In genomic region chr15:69666441-69666882, GRCh38 we compare ENCODE assay signal across 8 cellular contexts.
DNase-seq lines count a peak whose midpoint lies in the region; ATAC-seq, FAIRE-seq and TF ChIP-seq lines count a peak whose summit lies in the region.

No MANE protein-coding gene starts in this region.

- H3K4me2 ChIP-seq in neural cell (ENCODE audit: low read length) = no peak overlapping the region

- no peak for TF ChIP-seq EP300 in neural cell (conservative IDR thresholded peaks at IDR 0.05; ENCODE audit: poor library complexity, severe bottlenecking)

- no peaks in the 10 kb centered on the region for H3K4me1 ChIP-seq in prostate gland (replicated peaks)

- DNase-seq in GM12892 (ENCODE audit: insufficient read length) (peak; percentile 63), HL-60 (ENCODE audit: low read depth in 1 of 2, low spot score in 1 of 2) (peak; percentile 81 to 92), NCI-H2227 (lab: John Stamatoyannopoulos, UW; ENCODE audit: unreplicated experiment) (no peak), prostate gland (ENCODE audit: low spot score) (no peak), NCI-H446 treated with DMSO at 0.1 percent for 48 hours (lab: John Stamatoyannopoulos, UW) (no peak), NCI-H2227 treated with DMSO at 0.1 percent for 48 hours (lab: John Stamatoyannopoulos, UW) (no peak)
- peak in 1 of 2 donors; percentile 31 for DNase-seq in activated naive CD4-positive, alpha-beta T cell treated with anti-CD3 and anti-CD28 coated beads, Interleukin-2, amount 50 U/mL, for 72 hours (ENCODE audit: low spot score in 2 of 2)

- no peaks in the 10 kb centered on the region for H3K27me3 ChIP-seq in HL-60 (ENCODE audit: insufficient read depth, poor library complexity, severe bottlenecking)
- H3K27me3 ChIP-seq in neural cell (ENCODE audit: insufficient read depth, low read depth, low read length) = no peaks in the 10 kb centered on the region
- no peaks in the 10 kb centered on the region for H3K27me3 ChIP-seq in prostate gland (replicated peaks; ENCODE audit: insufficient read depth)

- ATAC-seq in activated naive CD4-positive, alpha-beta T cell treated with anti-CD3 and anti-CD28 coated beads, Interleukin-2, amount 50 U/mL, for 72 hours = peak in 1 of 2 donors; percentile 80

- H3K36me3 ChIP-seq in neural cell (ENCODE audit: insufficient read depth, low read length) = no peaks in the 10 kb centered on the region
- H3K36me3 ChIP-seq in prostate gland = no peaks in the 10 kb centered on the region

- peak overlapping the region; percentile 49 for H3K9ac ChIP-seq in neural cell (ENCODE audit: low read length)

- no peaks in the 10 kb centered on the region for H3K79me2 ChIP-seq in neural cell (replicated peaks; ENCODE audit: insufficient read depth, low read length)

- H3F3A ChIP-seq in neural cell (ENCODE audit: insufficient read depth, low read length, poor library complexity, severe bottlenecking) = peaks cover 2% of the 10 kb centered on the region

- peak overlapping the region; percentile 55 to 61 for H3K27ac Mint-ChIP-seq in activated naive CD4-positive, alpha-beta T cell treated with anti-CD3 and anti-CD28 coated beads, Interleukin-2, amount 50 U/mL, for 72 hours

- intact Hi-C loops in prostate gland (cut with DNase I) = no loop called here

- WGBS in prostate gland = 90% methylated on average over 10 of the region's 10 CpGs

- TF ChIP-seq CTCF in HL-60 (IDR thresholded peaks at IDR 0.05; ENCODE audit: insufficient read depth, low read length) = no peak
- TF ChIP-seq CTCF in neural cell (IDR thresholded peaks at IDR 0.05; ENCODE audit: poor library complexity, severe bottlenecking) = no peak
- TF ChIP-seq CTCF in prostate gland (IDR thresholded peaks at IDR 0.05) = no peak

- H3K9me3 ChIP-seq in neural cell (ENCODE audit: low read length) (no peaks in the 10 kb centered on the region), prostate gland (no peaks in the 10 kb centered on the region)

- no peak overlapping the region for H2AFZ ChIP-seq in neural cell (ENCODE audit: low read depth, low read length)

- peak; percentile 95 for FAIRE-seq in GM12892 (lab: Jason Lieb, UNC)

- no peaks in the 10 kb centered on the region for H4K20me1 ChIP-seq in neural cell (ENCODE audit: insufficient read depth)

- TF ChIP-seq RAD21 in neural cell (conservative IDR thresholded peaks at IDR 0.05) = no peak

- TF ChIP-seq POLR2A in GM12892 (IDR thresholded peaks at IDR 0.05; ENCODE audit: low read depth, low read length) = no peak; the same call in 1 of the 2 replicates
- TF ChIP-seq POLR2A in prostate gland (IDR thresholded peaks at IDR 0.05) = no peak

- H3K4me3 ChIP-seq in HL-60 (replicated peaks; ENCODE audit: insufficient read depth, low read length) (no peak overlapping the region), neural cell (ENCODE audit: low read length) (no peak overlapping the region), prostate gland (no peak overlapping the region)

- H3K27ac ChIP-seq in HL-60 (replicated peaks) = peak overlapping the region; percentile 73
- H3K27ac ChIP-seq in neural cell (ENCODE audit: low read length) = no peak overlapping the region
- no peak overlapping the region for H3K27ac ChIP-seq in prostate gland

- no peaks in the 10 kb centered on the region for H3K9me3 Mint-ChIP-seq in activated naive CD4-positive, alpha-beta T cell treated with anti-CD3 and anti-CD28 coated beads, Interleukin-2, amount 50 U/mL, for 72 hours

- no peaks in the 10 kb centered on the region for H3K36me3 Mint-ChIP-seq in activated naive CD4-positive, alpha-beta T cell treated with anti-CD3 and anti-CD28 coated beads, Interleukin-2, amount 50 U/mL, for 72 hours

- no peaks in the 10 kb centered on the region for H3K9me2 ChIP-seq in neural cell (ENCODE audit: insufficient read depth, low read length)

TF ChIP-seq in neural cell, 6 proteins besides CTCF, POLR2A, EP300 and RAD21:
- no peak for TF ChIP-seq TAF1 (IDR thresholded peaks at IDR 0.05; ENCODE audit: low read depth)
- no peak for TF ChIP-seq SMC3 (conservative IDR thresholded peaks at IDR 0.05; ENCODE audit: poor library complexity)
- TF ChIP-seq POLR2AphosphoS5 (IDR thresholded peaks at IDR 0.05) = no peak
- TF ChIP-seq REST (IDR thresholded peaks at IDR 0.05; ENCODE audit: borderline replicate concordance) = no peak
- no peak for TF ChIP-seq MXI1 (conservative IDR thresholded peaks at IDR 0.05; ENCODE audit: poor library complexity, severe bottlenecking)
- no peak for TF ChIP-seq EZH2 (IDR thresholded peaks at IDR 0.05; ENCODE audit: borderline replicate concordance, insufficient read depth, low read length, poor library complexity, severe bottlenecking)

Comparison
In these comparisons a context has a peak if more than half of its experiments do, and no peak if none do; other contexts are left out.
1. DNase-seq: peak in GM12892 (single experiment) and HL-60 (2 of 2); none in NCI-H2227 (single experiment), prostate gland (single experiment), NCI-H446 treated with DMSO at 0.1 percent for 48 hours (single experiment) and NCI-H2227 treated with DMSO at 0.1 percent for 48 hours (single experiment).